Comparison of ENCODE assay signal across 9 cellular contexts in the genomic region with DNA sequence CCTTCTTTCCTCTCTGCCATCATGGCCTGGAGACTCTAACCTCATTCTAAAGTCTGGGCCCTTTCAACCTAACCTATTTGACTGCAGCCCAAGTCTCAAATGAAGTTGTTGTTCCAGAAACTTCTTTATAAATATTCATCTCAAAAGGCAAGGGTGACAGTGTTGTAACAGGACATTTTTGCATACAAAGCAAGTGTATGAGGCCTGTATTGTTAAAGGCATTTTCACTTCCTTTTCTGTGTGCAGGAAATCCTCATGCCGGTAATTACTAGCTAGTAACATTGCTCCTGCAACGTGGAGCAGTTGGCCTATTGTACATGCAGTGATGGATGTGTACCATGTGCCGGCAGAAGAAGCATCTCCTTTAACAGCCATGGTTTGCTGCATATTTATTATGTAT.
DNase-seq lines count a peak whose midpoint lies in the region; ATAC-seq, FAIRE-seq and TF ChIP-seq lines count a peak whose summit lies in the region.
"Had no signal": no experiment of that assay in that cellular context is flagged by ENCODE, and none has a peak within 500 bp of the region (broad histone marks: within the 10 kb centered on the region; RNA-seq: fewer than 3 reads in every experiment).

No MANE protein-coding gene starts in this region.

- H3K9ac ChIP-seq in GM12878 (ENCODE audit: control insufficient read depth, insufficient read depth, low read length), result no peak overlapping the region

- 0 out of 4 replicates have a peak, but pooled peaks of 1 of the 2 experiments have one; percentile 25 for TF ChIP-seq EP300 in GM12878 (IDR thresholded peaks at IDR 0.05; ENCODE audit: borderline replicate concordance in 1 of 2, control insufficient read depth in 1 of 2, low read depth in 2 of 2, low read length in 2 of 2)

- in situ Hi-C loops in GM12878 (cut with MboI), result loop anchor here (10.0 to 25.0 kb wide), 3 partner anchors 321 to 1081 kb away; no protein-coding TSS in a partner anchor

- H3K27ac Mint-ChIP-seq in GM23338, result no peak overlapping the region

- peak overlapping the region; percentile 43 for H2AFZ ChIP-seq in GM12878 (ENCODE audit: control insufficient read depth, low read depth, low read length)
- H2AFZ ChIP-seq in GM23338, result no peak overlapping the region

- H3K9me3 Mint-ChIP-seq in GM23338, result no peaks in the 10 kb centered on the region

- POLR2A ChIA-PET in GM12878 (lab: Charles Lee), result no interaction called here

- TF ChIP-seq CTCF in GM12878 (IDR thresholded peaks at IDR 0.05 in 2 of 3, conservative IDR thresholded peaks at IDR 0.05 in 1 of 3; ENCODE audit: control insufficient read depth in 2 of 3, extremely low read depth in 1 of 3, insufficient read depth in 1 of 3, low read depth in 3 of 3, low read length in 3 of 3), result no peak
- no peak for TF ChIP-seq CTCF in GM23338 (conservative IDR thresholded peaks at IDR 0.05; ENCODE audit: low read depth in 2 of 2)

- peak; percentile 53 for DNase-seq in GM12878 (ENCODE audit: low read depth, low spot score)
- no peak for DNase-seq in GM23338 (ENCODE audit: low spot score)
- DNase-seq in MG63, result no peak
- DNase-seq in foreskin melanocyte, result no peak
- DNase-seq in OCI-M2 (lab: John Stamatoyannopoulos, UW; ENCODE audit: unreplicated experiment), result no peak
- DNase-seq: T-helper 9 cell had no signal

- H3K79me2 ChIP-seq in GM12878 (ENCODE audit: control insufficient read depth, insufficient read depth, low read length) (no peaks in the 10 kb centered on the region), GM23338 (replicated peaks; ENCODE audit: insufficient read depth) (no peaks in the 10 kb centered on the region)

- no peaks in the 10 kb centered on the region for H3K36me3 Mint-ChIP-seq in GM23338 (ENCODE audit: low read depth)

- no peak for TF ChIP-seq RAD21 in GM12878 (IDR thresholded peaks at IDR 0.05; ENCODE audit: insufficient read depth, low read depth, low read length)

- H3K4me3 Mint-ChIP-seq in GM23338, result no peak overlapping the region

- no TSS peak for BruUV-seq in GM12878 (replicated peaks; lab: Mats Ljungman, UMichigan)

- 6% methylated on average over 3 of the region's 3 CpGs for WGBS in GM12878 (ENCODE audit: insufficient coverage, insufficient replicate concordance, low lambda C conversion rate, missing lambda C conversion rate)

- H3K27me3 ChIP-seq in GM12878 (replicated peaks in 1 of 2; ENCODE audit: control insufficient read depth in 2 of 2, insufficient read depth in 2 of 2, low read length in 1 of 2), result no peaks in the 10 kb centered on the region
- no peaks in the 10 kb centered on the region for H3K27me3 ChIP-seq in GM23338 (ENCODE audit: insufficient read depth)
- H3K27me3 ChIP-seq in MG63, result peaks cover 9% of the 10 kb centered on the region; the same call in 1 of the 2 replicates

- H3K27me3 Mint-ChIP-seq in GM23338 (ENCODE audit: insufficient read depth, low read depth, poor library complexity), result no peaks in the 10 kb centered on the region

- peaks cover 6% of the 10 kb centered on the region; the same call in 1 of the 2 replicates for H3K9me2 ChIP-seq in GM23338 (ENCODE audit: insufficient read depth)

- peak; percentile 95 for ATAC-seq in GM18508 (IDR thresholded peaks at IDR 0.05; ENCODE audit: insufficient read depth, unreplicated experiment)
- peak; percentile 99 for ATAC-seq in GM21390 (IDR thresholded peaks at IDR 0.05; ENCODE audit: unreplicated experiment)
- ATAC-seq in HG03196 (IDR thresholded peaks at IDR 0.05; ENCODE audit: unreplicated experiment), result peak; percentile 94
- peak; percentile 97 for ATAC-seq in GM12878
- no peak for ATAC-seq in GM23338

- intact Hi-C loops in GM12878 (cut with micrococcal nuclease; ENCODE audit: unreplicated experiment), result no loop called here

- H3K4me2 ChIP-seq in GM12878 (ENCODE audit: control insufficient read depth, insufficient read depth), result no peak overlapping the region
- no peak overlapping the region for H3K4me2 ChIP-seq in GM23338

- SMC1A ChIA-PET in GM12878 (lab: Charles Lee; ENCODE audit: uncharacterized antibody, unreplicated experiment), result interaction anchor here (1.0 to 1.2 kb wide), 3 partner anchors 99 to 788 kb away, joined by 3 to 4 read pairs (median 3); no protein-coding TSS in a partner anchor

- no peak overlapping the region for H3K4me3 ChIP-seq in GM12878
- H3K4me3 ChIP-seq in GM23338, result no peak overlapping the region
- H3K4me3 ChIP-seq in MG63, result no peak overlapping the region

- H3K27ac ChIP-seq in GM12878 (ENCODE audit: control insufficient read depth, insufficient read depth) (no peak overlapping the region), GM23338 (ENCODE audit: low read depth) (no peak overlapping the region)

- H4K20me1 ChIP-seq in GM12878 (ENCODE audit: control insufficient read depth, insufficient read depth), result no peaks in the 10 kb centered on the region
- no peaks in the 10 kb centered on the region for H4K20me1 ChIP-seq in GM23338 (replicated peaks; ENCODE audit: insufficient read depth)

- peak; percentile 89 for FAIRE-seq in GM12878 (lab: Jason Lieb, UNC)

- RAD21 ChIA-PET in GM12878 (lab: Charles Lee; ENCODE audit: unreplicated experiment), result interaction anchor here (0.8 to 1.6 kb wide), 5 partner anchors 12 to 1068 kb away, joined by 3 to 5 read pairs (median 3); no protein-coding TSS in a partner anchor

- H3K36me3 ChIP-seq in GM12878 (ENCODE audit: control insufficient read depth in 2 of 2, insufficient read depth in 2 of 2, low read length in 1 of 2) (no peaks in the 10 kb centered on the region), GM23338 (ENCODE audit: insufficient read depth) (no peaks in the 10 kb centered on the region), MG63 (no peaks in the 10 kb centered on the region)

- TF ChIP-seq POLR2A in GM12878 (IDR thresholded peaks at IDR 0.05; ENCODE audit: low read depth, low read length), result no peak

- CTCF ChIA-PET in GM12878 (lab: Yijun Ruan, JAX), result interaction anchor here (1.1 to 2.4 kb wide), 4 partner anchors 25 to 321 kb away, joined by 3 to 18 read pairs (median 4); no protein-coding TSS in a partner anchor

- H3F3A ChIP-seq in GM23338 (replicated peaks; ENCODE audit: low read depth), result no peaks in the 10 kb centered on the region

- H3K4me1 Mint-ChIP-seq in GM23338, result peaks cover under 1% of the 10 kb centered on the region; the same call in 1 of the 3 replicates

- H3K9me3 ChIP-seq in GM12878 (replicated peaks; ENCODE audit: control insufficient read depth, insufficient read depth, low read length) (no peaks in the 10 kb centered on the region), MG63 (no peaks in the 10 kb centered on the region)

- no peaks in the 10 kb centered on the region for H3K4me1 ChIP-seq in GM12878 (ENCODE audit: control insufficient read depth, insufficient read depth, low read length)
- no peaks in the 10 kb centered on the region for H3K4me1 ChIP-seq in GM23338 (ENCODE audit: insufficient read depth)

TF ChIP-seq in GM12878, 131 proteins besides CTCF, POLR2A, EP300 and RAD21 (continues in another document):
- TF ChIP-seq ZNF384 (IDR thresholded peaks at IDR 0.05; ENCODE audit: borderline replicate concordance, low read depth, low read length) (no peak), ATF3 (IDR thresholded peaks at IDR 0.05; ENCODE audit: borderline replicate concordance, extremely low read depth, low read depth, low read length) (no peak), POU2F2 (IDR thresholded peaks at IDR 0.05; ENCODE audit: borderline replicate concordance, low read depth, low read length) (peak; percentile 50; the same call in 1 of the 3 replicates)

TF ChIP-seq in GM23338, 12 proteins besides CTCF, POLR2A, EP300 and RAD21 (continues in another document):
- no peak for TF ChIP-seq EZH2phosphoT487 (IDR thresholded peaks at IDR 0.05; ENCODE audit: unreplicated experiment)
- TF ChIP-seq NANOG (IDR thresholded peaks at IDR 0.05; ENCODE audit: borderline replicate concordance), result no peak
- no peak for TF ChIP-seq JUNB (IDR thresholded peaks at IDR 0.05; ENCODE audit: unreplicated experiment)
- TF ChIP-seq STAT1 (IDR thresholded peaks at IDR 0.05; ENCODE audit: unreplicated experiment), result no peak
- TF ChIP-seq ETS1 (IDR thresholded peaks at IDR 0.05), result no peak
- no peak for TF ChIP-seq ZNF331 (CRISPR knock-in tag; IDR thresholded peaks at IDR 0.05; ENCODE audit: low read depth)
- TF ChIP-seq CREB1 (CRISPR knock-in tag; IDR thresholded peaks at IDR 0.05; ENCODE audit: low read depth), result no peak
- TF ChIP-seq ZNF114 (CRISPR knock-in tag; IDR thresholded peaks at IDR 0.05), result no peak
- no peak for TF ChIP-seq EZH2 (IDR thresholded peaks at IDR 0.05; ENCODE audit: low read depth, unreplicated experiment)
- TF ChIP-seq, protein P1, sequence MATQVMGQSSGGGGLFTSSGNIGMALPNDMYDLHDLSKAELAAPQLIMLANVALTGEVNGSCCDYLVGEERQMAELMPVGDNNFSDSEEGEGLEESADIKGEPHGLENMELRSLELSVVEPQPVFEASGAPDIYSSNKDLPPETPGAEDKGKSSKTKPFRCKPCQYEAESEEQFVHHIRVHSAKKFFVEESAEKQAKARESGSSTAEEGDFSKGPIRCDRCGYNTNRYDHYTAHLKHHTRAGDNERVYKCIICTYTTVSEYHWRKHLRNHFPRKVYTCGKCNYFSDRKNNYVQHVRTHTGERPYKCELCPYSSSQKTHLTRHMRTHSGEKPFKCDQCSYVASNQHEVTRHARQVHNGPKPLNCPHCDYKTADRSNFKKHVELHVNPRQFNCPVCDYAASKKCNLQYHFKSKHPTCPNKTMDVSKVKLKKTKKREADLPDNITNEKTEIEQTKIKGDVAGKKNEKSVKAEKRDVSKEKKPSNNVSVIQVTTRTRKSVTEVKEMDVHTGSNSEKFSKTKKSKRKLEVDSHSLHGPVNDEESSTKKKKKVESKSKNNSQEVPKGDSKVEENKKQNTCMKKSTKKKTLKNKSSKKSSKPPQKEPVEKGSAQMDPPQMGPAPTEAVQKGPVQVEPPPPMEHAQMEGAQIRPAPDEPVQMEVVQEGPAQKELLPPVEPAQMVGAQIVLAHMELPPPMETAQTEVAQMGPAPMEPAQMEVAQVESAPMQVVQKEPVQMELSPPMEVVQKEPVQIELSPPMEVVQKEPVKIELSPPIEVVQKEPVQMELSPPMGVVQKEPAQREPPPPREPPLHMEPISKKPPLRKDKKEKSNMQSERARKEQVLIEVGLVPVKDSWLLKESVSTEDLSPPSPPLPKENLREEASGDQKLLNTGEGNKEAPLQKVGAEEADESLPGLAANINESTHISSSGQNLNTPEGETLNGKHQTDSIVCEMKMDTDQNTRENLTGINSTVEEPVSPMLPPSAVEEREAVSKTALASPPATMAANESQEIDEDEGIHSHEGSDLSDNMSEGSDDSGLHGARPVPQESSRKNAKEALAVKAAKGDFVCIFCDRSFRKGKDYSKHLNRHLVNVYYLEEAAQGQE (IDR thresholded peaks at IDR 0.05; ENCODE audit: unreplicated experiment), result no peak
